ENCODE assay signal across 33 cellular contexts in the genomic region with DNA sequence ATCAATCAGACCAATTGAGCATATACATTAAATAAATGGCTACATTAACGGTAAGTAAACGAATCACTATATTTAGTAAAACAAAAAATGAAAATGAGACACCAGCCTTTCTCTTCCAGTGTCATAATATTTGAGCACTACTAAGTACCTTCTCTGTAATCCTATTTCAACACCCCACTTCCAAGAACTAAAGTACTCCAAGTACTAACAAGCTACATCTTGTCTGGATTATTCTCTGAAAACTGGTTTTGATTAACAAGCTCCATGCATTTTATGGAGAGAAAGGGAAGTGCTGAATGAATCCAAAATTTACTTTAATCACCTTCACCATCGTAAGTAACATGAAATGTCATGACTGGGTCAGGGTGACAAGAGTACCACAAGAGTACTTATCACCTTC.
DNase-seq lines count a peak whose midpoint lies in the region; ATAC-seq, FAIRE-seq and TF ChIP-seq lines count a peak whose summit lies in the region.
"Had no signal": no experiment of that assay in that cellular context is flagged by ENCODE, and none has a peak within 500 bp of the region (broad histone marks: within the 10 kb centered on the region; RNA-seq: fewer than 3 reads in every experiment).

No MANE protein-coding gene starts in this region.

- CTCF ChIA-PET in PC-3 (lab: Charles Lee), result interaction anchor here (0.6 kb wide), 1 partner anchor 93 kb away, joined by 4 read pairs; no protein-coding TSS in a partner anchor

- H4K20me1 ChIP-seq in PC-3 (ENCODE audit: low read length) (no peaks in the 10 kb centered on the region), astrocyte (ENCODE audit: insufficient read depth, low read length) (no peaks in the 10 kb centered on the region), fibroblast of lung (ENCODE audit: control insufficient read depth, extremely low read depth, insufficient read depth, low read length) (no peaks in the 10 kb centered on the region), smooth muscle cell (ENCODE audit: low read depth) (no peaks in the 10 kb centered on the region), Karpas-422 (ENCODE audit: insufficient read depth, low read depth, low read length) (no peaks in the 10 kb centered on the region)

- H3K9me3 ChIP-seq in PC-3 (ENCODE audit: low read length) (no peaks in the 10 kb centered on the region), astrocyte (ENCODE audit: insufficient read depth, low read depth, low read length) (no peaks in the 10 kb centered on the region), fibroblast of lung (ENCODE audit: control insufficient read depth, insufficient read depth, low read depth, low read length) (no peaks in the 10 kb centered on the region), smooth muscle cell (replicated peaks; ENCODE audit: low read depth) (no peaks in the 10 kb centered on the region), colonic mucosa (no peaks in the 10 kb centered on the region), Karpas-422 (ENCODE audit: low read length) (no peaks in the 10 kb centered on the region)
- H3K9me3 ChIP-seq: left lung, neutrophil, sigmoid colon had no signal

- H3K36me3 Mint-ChIP-seq in astrocyte (ENCODE audit: low read depth, unreplicated experiment), result peaks cover 11% of the 10 kb centered on the region
- H3K36me3 Mint-ChIP-seq: naive B cell; stimulated activated memory B cell treated with anti-CD40 and anti-IgM and Interleukin-4, amounts not matched to agents 10 μg/mL and 1 μg/mL and 100 μg/mL, for 72 hours had no signal

- H3K27ac ChIP-seq in PC-3 (ENCODE audit: low read length) (peak overlapping the region; percentile 91), astrocyte (ENCODE audit: low read depth, low read length) (peak overlapping the region; percentile 78), fibroblast of lung (ENCODE audit: insufficient read depth, low read length) (no peak overlapping the region), smooth muscle cell (ENCODE audit: low read depth) (peak overlapping the region; percentile 85), colonic mucosa (no peak overlapping the region), Karpas-422 (ENCODE audit: low read length) (no peak overlapping the region)
- H3K27ac ChIP-seq: dorsolateral prefrontal cortex, left lung, neutrophil had no signal

- POLR2A ChIA-PET in PC-3 (lab: Charles Lee; ENCODE audit: unreplicated experiment), result no interaction called here

- WGBS in smooth muscle cell (ENCODE audit: low lambda C conversion rate), result 79% methylated on average over 3 of the region's 3 CpGs

- no peaks in the 10 kb centered on the region for H3K36me3 ChIP-seq in PC-3 (ENCODE audit: low read depth, low read length)
- H3K36me3 ChIP-seq in astrocyte (ENCODE audit: insufficient read depth, low read length), result no peaks in the 10 kb centered on the region
- no peaks in the 10 kb centered on the region for H3K36me3 ChIP-seq in fibroblast of lung (ENCODE audit: control insufficient read depth, insufficient read depth, low read length)
- H3K36me3 ChIP-seq in smooth muscle cell (ENCODE audit: low read depth), result no peaks in the 10 kb centered on the region
- no peaks in the 10 kb centered on the region for H3K36me3 ChIP-seq in colonic mucosa
- H3K36me3 ChIP-seq in Karpas-422 (ENCODE audit: insufficient read depth, low read length), result no peaks in the 10 kb centered on the region
- H3K36me3 ChIP-seq: left lung, neutrophil, sigmoid colon had no signal

- H3K79me2 ChIP-seq in PC-3 (ENCODE audit: low read length) (no peaks in the 10 kb centered on the region), astrocyte (ENCODE audit: insufficient read depth, low read length) (no peaks in the 10 kb centered on the region), fibroblast of lung (ENCODE audit: control insufficient read depth, insufficient read depth, low read length) (no peaks in the 10 kb centered on the region), smooth muscle cell (ENCODE audit: low read depth) (no peaks in the 10 kb centered on the region), Karpas-422 (ENCODE audit: low read length) (no peaks in the 10 kb centered on the region)

- BruUV-seq in PC-3 (replicated peaks; lab: Mats Ljungman, UMichigan), result no TSS peak

- DNase-seq in PC-3, result no peak
- DNase-seq in astrocyte (ENCODE audit: low read depth), result no peak
- DNase-seq in fibroblast of lung (ENCODE audit: low read depth in 2 of 2), result no peak
- DNase-seq in smooth muscle cell (lab: John Stamatoyannopoulos, UW; ENCODE audit: unreplicated experiment), result no peak
- DNase-seq in RCC 7860 (ENCODE audit: low spot score), result no peak
- no peak for DNase-seq in colonic mucosa
- no peak for DNase-seq in activated effector memory CD4-positive, alpha-beta T cell treated with anti-CD3 and anti-CD28 coated beads, Interleukin-2, amount 50 U/mL, for 16 hours
- DNase-seq in Karpas-422, result no peak
- DNase-seq: activated B cell treated with CpG ODN at 0.5 μM for 24 hours; activated CD4-positive, alpha-beta T cell treated with anti-CD3 and anti-CD28 coated beads, Interleukin-2, amount 10 ng/mL, durations not matched to agents 7 days and 5 days; activated gamma-delta T cell treated with Interleukin-2 at 50 U/mL for 16 hours; activated naive CD8-positive, alpha-beta T cell treated with anti-CD3 and anti-CD28 coated beads, Interleukin-2, amount 50 U/mL, for 24 hours; activated T-cell treated with anti-CD3 and anti-CD28 coated beads, Interleukin-2, amount 50 U/mL, for 1 hour; COR-L47; dorsolateral prefrontal cortex; glutamatergic neuron; naive B cell; NCI-H1417; NCI-H2107; NCI-H345; NCI-H748 treated with DMSO at 0.1 percent for 48 hours; RPMI8226; T-helper 1 cell had no signal

- H3K9me2 ChIP-seq in PC-3 (replicated peaks; ENCODE audit: low read length) (no peaks in the 10 kb centered on the region), Karpas-422 (replicated peaks; ENCODE audit: insufficient read depth, low read length) (no peaks in the 10 kb centered on the region)

- H3F3A ChIP-seq in PC-3 (ENCODE audit: low read length, unreplicated experiment) (peaks cover 18% of the 10 kb centered on the region), smooth muscle cell (ENCODE audit: low read depth) (peaks cover 49% of the 10 kb centered on the region)

- H3K4me3 ChIP-seq in PC-3 (ENCODE audit: low read length) (no peak overlapping the region), astrocyte (ENCODE audit: insufficient read depth, low read depth, low read length) (no peak overlapping the region), fibroblast of lung (replicated peaks in 1 of 4; ENCODE audit: control extremely low read depth in 1 of 4, insufficient read depth in 1 of 4, low read depth in 3 of 4, low read length in 4 of 4) (no peak overlapping the region), smooth muscle cell (no peak overlapping the region), colonic mucosa (no peak overlapping the region), Karpas-422 (ENCODE audit: low read length) (no peak overlapping the region)
- H3K4me3 ChIP-seq: dorsolateral prefrontal cortex, left lung, sigmoid colon had no signal

- no peak overlapping the region for H3K27ac Mint-ChIP-seq in astrocyte (ENCODE audit: unreplicated experiment)
- H3K27ac Mint-ChIP-seq: activated B cell treated with CpG ODN at 0.5 μM for 24 hours; activated CD4-positive, alpha-beta T cell treated with anti-CD3 and anti-CD28 coated beads, Interleukin-2, amount 10 ng/mL, durations not matched to agents 7 days and 5 days; activated naive CD8-positive, alpha-beta T cell treated with anti-CD3 and anti-CD28 coated beads, Interleukin-2, amount 50 U/mL, for 24 hours; progenitor cell of endocrine pancreas; stimulated activated memory B cell treated with anti-CD40 and anti-IgM and Interleukin-4, amounts not matched to agents 10 μg/mL and 1 μg/mL and 100 μg/mL, for 72 hours; type B pancreatic cell had no signal

- no peak for ATAC-seq in PC-3
- ATAC-seq: activated naive CD8-positive, alpha-beta T cell treated with anti-CD3 and anti-CD28 coated beads, Interleukin-2, amount 50 U/mL, for 24 hours had no signal

- peaks cover 42% of the 10 kb centered on the region for H3K4me1 Mint-ChIP-seq in astrocyte (ENCODE audit: low read depth, unreplicated experiment)
- H3K4me1 Mint-ChIP-seq: activated B cell treated with CpG ODN at 0.5 μM for 24 hours; activated CD4-positive, alpha-beta T cell treated with anti-CD3 and anti-CD28 coated beads, Interleukin-2, amount 10 ng/mL, durations not matched to agents 7 days and 5 days; activated naive CD8-positive, alpha-beta T cell treated with anti-CD3 and anti-CD28 coated beads, Interleukin-2, amount 50 U/mL, for 24 hours; naive B cell; stimulated activated memory B cell treated with anti-CD40 and anti-IgM and Interleukin-4, amounts not matched to agents 10 μg/mL and 1 μg/mL and 100 μg/mL, for 72 hours had no signal

- no peak overlapping the region for H3K4me3 Mint-ChIP-seq in astrocyte (ENCODE audit: unreplicated experiment)
- H3K4me3 Mint-ChIP-seq: activated B cell treated with CpG ODN at 0.5 μM for 24 hours; activated CD4-positive, alpha-beta T cell treated with anti-CD3 and anti-CD28 coated beads, Interleukin-2, amount 10 ng/mL, durations not matched to agents 7 days and 5 days; activated naive CD8-positive, alpha-beta T cell treated with anti-CD3 and anti-CD28 coated beads, Interleukin-2, amount 50 U/mL, for 24 hours; brain; naive B cell; stimulated activated memory B cell treated with anti-CD40 and anti-IgM and Interleukin-4, amounts not matched to agents 10 μg/mL and 1 μg/mL and 100 μg/mL, for 72 hours; type B pancreatic cell had no signal

- intact Hi-C loops in PC-3 (cut with micrococcal nuclease), result loop anchor here (2.0 to 5.0 kb wide), 4 partner anchors 23 to 167 kb away; no protein-coding TSS in a partner anchor
- intact Hi-C loops in colonic mucosa (cut with DNase I), result no loop called here

- no peak overlapping the region for H3K9ac ChIP-seq in PC-3 (ENCODE audit: low read length)
- no peak overlapping the region for H3K9ac ChIP-seq in astrocyte (ENCODE audit: low read length)
- H3K9ac ChIP-seq in fibroblast of lung (ENCODE audit: insufficient read depth, low read length), result no peak overlapping the region
- H3K9ac ChIP-seq in smooth muscle cell (ENCODE audit: low read depth), result no peak overlapping the region
- no peak overlapping the region for H3K9ac ChIP-seq in colonic mucosa (ENCODE audit: low read depth in 2 of 2, low read length in 2 of 2)
- H3K9ac ChIP-seq in Karpas-422 (ENCODE audit: low read length), result no peak overlapping the region

- peaks cover 52% of the 10 kb centered on the region for H3K4me1 ChIP-seq in PC-3 (ENCODE audit: insufficient read depth, low read length)
- peaks cover 32% of the 10 kb centered on the region for H3K4me1 ChIP-seq in astrocyte (ENCODE audit: insufficient read depth, low read length)
- H3K4me1 ChIP-seq in fibroblast of lung (ENCODE audit: control insufficient read depth, extremely low read depth, insufficient read depth, low read length), result peaks cover 9% of the 10 kb centered on the region
- H3K4me1 ChIP-seq in smooth muscle cell (ENCODE audit: low read depth), result peaks cover 4% of the 10 kb centered on the region
- peaks cover 7% of the 10 kb centered on the region for H3K4me1 ChIP-seq in colonic mucosa
- H3K4me1 ChIP-seq in Karpas-422 (ENCODE audit: low read length), result no peaks in the 10 kb centered on the region
- H3K4me1 ChIP-seq: left lung had no signal

- H3K27me3 ChIP-seq in PC-3 (ENCODE audit: low read length), result no peaks in the 10 kb centered on the region
- H3K27me3 ChIP-seq in astrocyte (ENCODE audit: insufficient read depth, low read length), result no peaks in the 10 kb centered on the region
- no peaks in the 10 kb centered on the region for H3K27me3 ChIP-seq in fibroblast of lung (ENCODE audit: control insufficient read depth, insufficient read depth, low read length)
- H3K27me3 ChIP-seq in smooth muscle cell (ENCODE audit: low read depth), result no peaks in the 10 kb centered on the region
- no peaks in the 10 kb centered on the region for H3K27me3 ChIP-seq in colonic mucosa
- H3K27me3 ChIP-seq in Karpas-422 (ENCODE audit: low read length), result no peaks in the 10 kb centered on the region
- H3K27me3 ChIP-seq: dorsolateral prefrontal cortex, left lung, neutrophil, sigmoid colon had no signal

- H2AFZ ChIP-seq in PC-3 (ENCODE audit: low read length), result no peak overlapping the region
- no peak overlapping the region for H2AFZ ChIP-seq in astrocyte (ENCODE audit: low read depth, low read length)
- no peak overlapping the region for H2AFZ ChIP-seq in fibroblast of lung (ENCODE audit: low read length)
- H2AFZ ChIP-seq in smooth muscle cell (ENCODE audit: low read depth), result no peak overlapping the region
- H2AFZ ChIP-seq in Karpas-422 (ENCODE audit: low read length), result no peak overlapping the region

- H3K27me3 Mint-ChIP-seq in astrocyte (ENCODE audit: low read depth, unreplicated experiment), result no peaks in the 10 kb centered on the region
- H3K27me3 Mint-ChIP-seq: brain, progenitor cell of endocrine pancreas, type B pancreatic cell had no signal

- H3K4me2 ChIP-seq in PC-3 (ENCODE audit: low read length), result peak overlapping the region; percentile 76; the same call in 1 of the 2 replicates
- H3K4me2 ChIP-seq in astrocyte (ENCODE audit: low read length), result peak overlapping the region; percentile 81
- H3K4me2 ChIP-seq in fibroblast of lung (ENCODE audit: extremely low read depth, insufficient read depth, low read length), result peak overlapping the region; percentile 15
- H3K4me2 ChIP-seq in smooth muscle cell, result peak overlapping the region; percentile 26
- no peak overlapping the region for H3K4me2 ChIP-seq in Karpas-422 (ENCODE audit: low read depth, low read length, poor library complexity, severe bottlenecking)

- FAIRE-seq in astrocyte (lab: Jason Lieb, UNC) (no peak), RCC 7860 (lab: Jason Lieb, UNC) (no peak)
- FAIRE-seq: endometrium, GM12891, islet of Langerhans had no signal

- TF ChIP-seq CTCF in PC-3 (conservative IDR thresholded peaks at IDR 0.05; ENCODE audit: low read depth, low read length) (no peak), astrocyte (IDR thresholded peaks at IDR 0.05; ENCODE audit: insufficient read depth, low read depth, low read length) (no peak), fibroblast of lung (conservative IDR thresholded peaks at IDR 0.05 in 1 of 2, IDR thresholded peaks at IDR 0.05 in 1 of 2; ENCODE audit: low read depth in 1 of 2, low read length in 2 of 2) (no peak), smooth muscle cell (IDR thresholded peaks at IDR 0.05; ENCODE audit: borderline replicate concordance, insufficient read depth, poor library complexity, severe bottlenecking) (no peak), colonic mucosa (IDR thresholded peaks at IDR 0.05) (no peak)

- H3K9me3 Mint-ChIP-seq in astrocyte (ENCODE audit: unreplicated experiment), result no peaks in the 10 kb centered on the region
- H3K9me3 Mint-ChIP-seq: activated B cell treated with CpG ODN at 0.5 μM for 24 hours; activated CD4-positive, alpha-beta T cell treated with anti-CD3 and anti-CD28 coated beads, Interleukin-2, amount 10 ng/mL, durations not matched to agents 7 days and 5 days; activated naive CD8-positive, alpha-beta T cell treated with anti-CD3 and anti-CD28 coated beads, Interleukin-2, amount 50 U/mL, for 24 hours; brain; naive B cell; stimulated activated memory B cell treated with anti-CD40 and anti-IgM and Interleukin-4, amounts not matched to agents 10 μg/mL and 1 μg/mL and 100 μg/mL, for 72 hours; type B pancreatic cell had no signal

Comparison
In these comparisons a context has a peak if more than half of its experiments do, and no peak if none do; other contexts are left out.
1. H3K27ac ChIP-seq: peak in PC-3 (single experiment), astrocyte (single experiment) and smooth muscle cell (single experiment); none in fibroblast of lung (single experiment), colonic mucosa (single experiment) and Karpas-422 (single experiment).